In genomic region chr4:128630881-128631280, GRCh38 we compare ENCODE assay signal across 1 cellular context.
TF ChIP-seq lines count a peak whose summit lies in the region.

No MANE protein-coding gene starts in this region.

TF ChIP-seq in GM23338, 12 proteins besides CTCF, POLR2A, EP300 and RAD21:
- TF ChIP-seq ZNF462 (CRISPR knock-in tag; IDR thresholded peaks at IDR 0.05) (no peak), EZH2 (IDR thresholded peaks at IDR 0.05; ENCODE audit: low read depth, unreplicated experiment) (no peak), STAT1 (IDR thresholded peaks at IDR 0.05; ENCODE audit: unreplicated experiment) (no peak), REST (IDR thresholded peaks at IDR 0.05; ENCODE audit: unreplicated experiment) (no peak), NANOG (IDR thresholded peaks at IDR 0.05; ENCODE audit: borderline replicate concordance) (no peak), POLR2AphosphoS5 (IDR thresholded peaks at IDR 0.05; ENCODE audit: low read depth) (no peak), CREB1 (CRISPR knock-in tag; IDR thresholded peaks at IDR 0.05; ENCODE audit: low read depth) (no peak), ZNF114 (CRISPR knock-in tag; IDR thresholded peaks at IDR 0.05) (no peak), JUNB (IDR thresholded peaks at IDR 0.05; ENCODE audit: unreplicated experiment) (no peak)
TF ChIP-seq in GM23338: peak in this region for 0.
